Comparison of ENCODE assay signal across 2 cellular contexts in genomic region chr12:120938496-120938895, GRCh38.
A peak's percentile ranks its signal among the peaks of the same experiment; 100 is the strongest.
TF ChIP-seq lines count a peak whose summit lies in the region.

No MANE protein-coding gene starts in this region.

TF ChIP-seq in HEK293, 187 proteins besides CTCF, POLR2A, EP300 and RAD21 (continued from another document):
- TF ChIP-seq ZNF174 (tag by site-specific recombination; IDR thresholded peaks at IDR 0.05): no peak
TF ChIP-seq in HEK293: peak in this region for 1.

TF ChIP-seq in K562, 482 proteins besides CTCF, POLR2A, EP300 and RAD21 (continued from another document):
- TF ChIP-seq ZNF146 (CRISPR knock-in tag; IDR thresholded peaks at IDR 0.05; ENCODE audit: unreplicated experiment): peak; percentile 77
